In genomic region chr10:1734288-1734687, GRCh38 we compare ENCODE assay signal across 22 cellular contexts. TPM values are rescaled to one million over a fixed set of nuclear protein-coding genes. Genes with fewer than 3 reads are reported as not detected.
A peak's percentile ranks its signal among the peaks of the same experiment; 100 is the strongest.
DNase-seq lines count a peak whose midpoint lies in the region; ATAC-seq and TF ChIP-seq lines count a peak whose summit lies in the region.
"Had no signal": no experiment of that assay in that cellular context is flagged by ENCODE, and none has a peak within 500 bp of the region (broad histone marks: within the 10 kb centered on the region; RNA-seq: fewer than 3 reads in every experiment).

No MANE protein-coding gene starts in this region.

- peaks cover 40% of the 10 kb centered on the region for H3K4me1 ChIP-seq in GM23338 (ENCODE audit: insufficient read depth)

- H3K36me3 ChIP-seq in SK-N-MC (ENCODE audit: insufficient read depth, low read length) (no peaks in the 10 kb centered on the region), GM23338 (ENCODE audit: insufficient read depth) (no peaks in the 10 kb centered on the region)
- H3K36me3 ChIP-seq: BLaER1 had no signal

- H3K79me2 ChIP-seq in GM23338 (replicated peaks; ENCODE audit: insufficient read depth): peaks cover 21% of the 10 kb centered on the region

- H3K27ac Mint-ChIP-seq in glutamatergic neuron (ENCODE audit: unreplicated experiment) (no peak overlapping the region), GM23338 (no peak overlapping the region)
- H3K27ac Mint-ChIP-seq: CD4-positive, CD25-positive, alpha-beta regulatory T cell; T-cell had no signal

- H3K27me3 ChIP-seq in GM23338 (ENCODE audit: insufficient read depth): peaks cover 33% of the 10 kb centered on the region

- peaks cover 53% of the 10 kb centered on the region for H3K4me1 Mint-ChIP-seq in glutamatergic neuron (ENCODE audit: low read depth, unreplicated experiment)
- H3K4me1 Mint-ChIP-seq in GM23338: peaks cover 45% of the 10 kb centered on the region

- H3K27me3 Mint-ChIP-seq in glutamatergic neuron (ENCODE audit: unreplicated experiment) (peaks cover 5% of the 10 kb centered on the region), GM23338 (ENCODE audit: insufficient read depth, low read depth, poor library complexity) (peaks cover 27% of the 10 kb centered on the region)

- H3K4me3 Mint-ChIP-seq in glutamatergic neuron (ENCODE audit: unreplicated experiment) (peak overlapping the region; percentile 93), GM23338 (no peak overlapping the region)
- H3K4me3 Mint-ChIP-seq: CD4-positive, CD25-positive, alpha-beta regulatory T cell; T-cell had no signal

- H2AFZ ChIP-seq in GM23338: no peak overlapping the region

- H3K9me3 Mint-ChIP-seq in glutamatergic neuron (ENCODE audit: unreplicated experiment) (peaks cover 8% of the 10 kb centered on the region), GM23338 (no peaks in the 10 kb centered on the region)
- H3K9me3 Mint-ChIP-seq: CD4-positive, CD25-positive, alpha-beta regulatory T cell; T-cell had no signal

- no peaks in the 10 kb centered on the region for H3F3A ChIP-seq in GM23338 (replicated peaks; ENCODE audit: low read depth)

- no peak overlapping the region for H3K27ac ChIP-seq in SK-N-MC
- no peak overlapping the region for H3K27ac ChIP-seq in GM23338 (ENCODE audit: low read depth)
- H3K27ac ChIP-seq: BLaER1, RWPE1 had no signal

- no peaks in the 10 kb centered on the region for H3K9me2 ChIP-seq in GM23338 (ENCODE audit: insufficient read depth)

- no peak for ATAC-seq in GM23338
- ATAC-seq: Panc1, T-cell had no signal

- H3K4me3 ChIP-seq in GM08714 (ENCODE audit: low read length) (peak overlapping the region; percentile 98; the same call in 1 of the 2 replicates), SK-N-MC (peak overlapping the region; percentile 86), GM23338 (no peak overlapping the region)

- no peak overlapping the region for H3K4me2 ChIP-seq in GM23338

- peak overlapping the region; percentile 74 for H3K9ac ChIP-seq in SK-N-MC (ENCODE audit: insufficient read length)
- H3K9ac ChIP-seq: BLaER1 had no signal

- no peaks in the 10 kb centered on the region for H4K20me1 ChIP-seq in GM23338 (replicated peaks; ENCODE audit: insufficient read depth)

- peak; percentile 10 for DNase-seq in NCI-H2107 treated with DMSO at 0.1 percent for 48 hours (lab: John Stamatoyannopoulos, UW; ENCODE audit: unreplicated experiment)
- no peak for DNase-seq in NCI-H2107 (lab: John Stamatoyannopoulos, UW)
- DNase-seq in SK-N-MC (ENCODE audit: low read depth, low spot score): no peak
- no peak for DNase-seq in glutamatergic neuron
- no peak for DNase-seq in NCI-H510A (lab: John Stamatoyannopoulos, UW)
- no peak for DNase-seq in GM19238 (ENCODE audit: insufficient read length, low spot score)
- no peak for DNase-seq in GM23338 (ENCODE audit: low spot score)
- DNase-seq: CD4-positive, CD25-positive, alpha-beta regulatory T cell; DMS153; DND-41; HCEC 1CT; KBM-7; MV-4-11; NCI-H345; NCI-H524; T-cell had no signal

- no peaks in the 10 kb centered on the region for H3K36me3 Mint-ChIP-seq in glutamatergic neuron (ENCODE audit: unreplicated experiment)
- no peaks in the 10 kb centered on the region for H3K36me3 Mint-ChIP-seq in GM23338 (ENCODE audit: low read depth)
- H3K36me3 Mint-ChIP-seq: CD4-positive, CD25-positive, alpha-beta regulatory T cell; T-cell had no signal

- no peaks in the 10 kb centered on the region for H3K9me3 ChIP-seq in SK-N-MC (ENCODE audit: low read depth, low read length)
- H3K9me3 ChIP-seq: BLaER1 had no signal

- TF ChIP-seq CTCF in glutamatergic neuron (IDR thresholded peaks at IDR 0.05; ENCODE audit: partially characterized antibody, unreplicated experiment): no peak
- no peak for TF ChIP-seq CTCF in GM23338 (conservative IDR thresholded peaks at IDR 0.05; ENCODE audit: low read depth in 2 of 2)

TF ChIP-seq in GM23338, 12 proteins besides CTCF, POLR2A, EP300 and RAD21:
- TF ChIP-seq ETS1 (IDR thresholded peaks at IDR 0.05): no peak
- TF ChIP-seq REST (IDR thresholded peaks at IDR 0.05; ENCODE audit: unreplicated experiment): no peak
- TF ChIP-seq EZH2 (IDR thresholded peaks at IDR 0.05; ENCODE audit: low read depth, unreplicated experiment): no peak
- TF ChIP-seq CREB1 (CRISPR knock-in tag; IDR thresholded peaks at IDR 0.05; ENCODE audit: low read depth): no peak
- no peak for TF ChIP-seq POLR2AphosphoS5 (IDR thresholded peaks at IDR 0.05; ENCODE audit: low read depth)

RNA-seq across cellular contexts. Expression of gene ADARB2, which starts 3.0 kb away (rescaled TPM):
- 20.6 TPM for total RNA-seq in glutamatergic neuron (ENCODE audit: unreplicated experiment)
- total RNA-seq in GM23338 (2014; rRNA removed; shearing (Covaris generic)): 1.6 and 5.0 TPM in 2 replicates
- 1.7 and 2.0 TPM in 2 replicates for polyA plus RNA-seq in GM23338 (2016; fragmentation: Nextera tagmentation; extraction: Ambion mirVana)
- total RNA-seq: T-helper 2 cell treated with Interferon-gamma antibody and Interleukin-4, amounts not matched to agents 100 ng/mL and 5 ng/mL, for 36 hours had no signal
- polyA plus RNA-seq: AG04450 had no signal
